ENCODE assay signal across 11 cellular contexts in genomic region chr11:83054904-83055380, GRCh38. TPM values are rescaled to one million over a fixed set of nuclear protein-coding genes. Genes with fewer than 3 reads are reported as not detected.
A peak's percentile ranks its signal among the peaks of the same experiment; 100 is the strongest.
DNase-seq lines count a peak whose midpoint lies in the region; ATAC-seq and TF ChIP-seq lines count a peak whose summit lies in the region.
"Had no signal": no experiment of that assay in that cellular context is flagged by ENCODE, and none has a peak within 500 bp of the region (broad histone marks: within the 10 kb centered on the region; RNA-seq: fewer than 3 reads in every experiment).

No MANE protein-coding gene starts in this region.

- H3K36me3 ChIP-seq in colonic mucosa, result no peaks in the 10 kb centered on the region

- no peak overlapping the region for H3K27ac ChIP-seq in colonic mucosa
- H3K27ac ChIP-seq: parathyroid adenoma had no signal

- intact Hi-C loops in colonic mucosa (cut with DNase I), result no loop called here

- TF ChIP-seq CTCF in colonic mucosa (IDR thresholded peaks at IDR 0.05), result no peak

- DNase-seq in A172 (ENCODE audit: low spot score) (peak; percentile 23), SW480 (ENCODE audit: low spot score) (peak; percentile 97), HuH-7.5 (ENCODE audit: low spot score) (no peak), NCI-H446 treated with DMSO at 0.1 percent for 48 hours (lab: John Stamatoyannopoulos, UW) (no peak), colonic mucosa (no peak)
- DNase-seq: activated T-cell treated with anti-CD3 and anti-CD28 coated beads, Interleukin-2, amount 50 U/mL, for 1 hour; HCEC 1CT had no signal

- H3K27me3 ChIP-seq in colonic mucosa, result no peaks in the 10 kb centered on the region

- no peaks in the 10 kb centered on the region for H3K9me3 ChIP-seq in colonic mucosa

- H3K4me3 ChIP-seq in colonic mucosa, result no peak overlapping the region

- no peak overlapping the region for H3K9ac ChIP-seq in colonic mucosa (ENCODE audit: low read depth in 2 of 2, low read length in 2 of 2)
- H3K9ac ChIP-seq: parathyroid adenoma had no signal

- peak; percentile 72 for ATAC-seq in GM19395 (IDR thresholded peaks at IDR 0.05; ENCODE audit: unreplicated experiment)
- ATAC-seq in HG03565 (IDR thresholded peaks at IDR 0.05; ENCODE audit: unreplicated experiment), result peak; percentile 41
- no peak for ATAC-seq in GM18870 (IDR thresholded peaks at IDR 0.05; ENCODE audit: unreplicated experiment)

- no peaks in the 10 kb centered on the region for H3K4me1 ChIP-seq in colonic mucosa
- H3K4me1 ChIP-seq: parathyroid adenoma had no signal

RNA-seq across cellular contexts. Expression of gene RAB30, which starts 16.8 kb away (rescaled TPM):
- 24.7 and 26.8 TPM in 2 replicates for total RNA-seq in A172 (2014; rRNA removed; shearing (Covaris generic))
- total RNA-seq in colonic mucosa, result 10 to 100 TPM in 1 of 2 donors, 1 to 10 TPM in 1; 6.3 to 16.9 TPM

Comparison
In these comparisons a context has a peak if more than half of its experiments do, and no peak if none do; other contexts are left out.
1. DNase-seq: peak in A172 (single experiment) and SW480 (single experiment); none in HuH-7.5 (single experiment), NCI-H446 treated with DMSO at 0.1 percent for 48 hours (single experiment) and colonic mucosa (single experiment).